9 cellular contexts compared by ENCODE assay signal in genomic region chrX:134753185-134754008, GRCh38. TPM values are rescaled to one million over a fixed set of nuclear protein-coding genes. Genes with fewer than 3 reads are reported as not detected.
A peak's percentile ranks its signal among the peaks of the same experiment; 100 is the strongest.
DNase-seq lines count a peak whose midpoint lies in the region; ATAC-seq, FAIRE-seq and TF ChIP-seq lines count a peak whose summit lies in the region.
"Had no signal": no experiment of that assay in that cellular context is flagged by ENCODE, and none has a peak within 500 bp of the region (broad histone marks: within the 10 kb centered on the region; RNA-seq: fewer than 3 reads in every experiment).

No MANE protein-coding gene starts in this region.

- H3K4me3 ChIP-seq in IMR-90 (ENCODE audit: insufficient read depth, low read depth, low read length) (no peak overlapping the region), WERI-Rb-1 (ENCODE audit: low read depth, low read length) (peak overlapping the region; percentile 29), kidney epithelial cell (ENCODE audit: low read depth, low read length) (no peak overlapping the region)

- BruUV-seq in IMR-90 (replicated peaks; lab: Mats Ljungman, UMichigan), result no TSS peak

- H3K9ac ChIP-seq in IMR-90 (ENCODE audit: low read depth, low read length), result peak overlapping the region; percentile 45; the same call in 1 of the 2 replicates

- no peak overlapping the region for H2BK15ac ChIP-seq in IMR-90 (ENCODE audit: low read depth, low read length)

- peak overlapping the region; percentile 47; the same call in 1 of the 2 replicates for H3K56ac ChIP-seq in IMR-90 (ENCODE audit: extremely low read depth, insufficient read depth, low read length)

- peak overlapping the region; percentile 18; the same call in 1 of the 2 replicates for H3K14ac ChIP-seq in IMR-90 (replicated peaks; ENCODE audit: low read depth, low read length)

- H2BK5ac ChIP-seq in IMR-90 (ENCODE audit: low read depth, low read length, poor library complexity, severe bottlenecking), result peak overlapping the region; percentile 56

- peak overlapping the region; percentile 81 for H4K91ac ChIP-seq in IMR-90 (ENCODE audit: insufficient read depth, low read depth, low read length)

- CTCF ChIA-PET in IMR-90 (lab: Yijun Ruan, JAX), result interaction anchor here (0.5 to 2.1 kb wide), 7 partner anchors 18 to 270 kb away, joined by 3 to 10 read pairs (median 4); no protein-coding TSS in a partner anchor

- peak overlapping the region; percentile 67; the same call in 1 of the 2 replicates for H3K18ac ChIP-seq in IMR-90 (ENCODE audit: low read depth, low read length)

- intact Hi-C loops in IMR-90 (cut with micrococcal nuclease), result loop anchor here (1.0 to 10.0 kb wide), 3 partner anchors 151 to 269 kb away; no protein-coding TSS in a partner anchor

- H4K8ac ChIP-seq in IMR-90 (ENCODE audit: low read depth in 2 of 2, low read length in 2 of 2), result peak overlapping the region; percentile 18 to 43; a peak in 1 of 4 replicates

- H2AK5ac ChIP-seq in IMR-90 (ENCODE audit: low read depth, low read length), result 0 out of 2 replicates have a peak overlapping the region, but pooled peaks have one; percentile 48

- peak overlapping the region; percentile 61 for H2BK120ac ChIP-seq in IMR-90 (ENCODE audit: low read depth, low read length)

- peak; percentile 34 for TF ChIP-seq CTCF in D721Med (IDR thresholded peaks at IDR 0.05; ENCODE audit: insufficient read depth, missing control alignments)
- peak; percentile 37 for TF ChIP-seq CTCF in IMR-90 (conservative IDR thresholded peaks at IDR 0.05; ENCODE audit: low read depth, low read length)
- TF ChIP-seq CTCF in WERI-Rb-1 (IDR thresholded peaks at IDR 0.05; ENCODE audit: low read depth, low read length), result peak; percentile 20; the same call in 1 of the 2 replicates
- peak; percentile 32 for TF ChIP-seq CTCF in kidney epithelial cell (IDR thresholded peaks at IDR 0.05; ENCODE audit: insufficient read depth, low read length, poor library complexity, severe bottlenecking)

- H3K36me3 ChIP-seq in IMR-90 (ENCODE audit: control insufficient read depth, insufficient read depth, low read length) (no peaks in the 10 kb centered on the region), WERI-Rb-1 (no peaks in the 10 kb centered on the region), kidney epithelial cell (ENCODE audit: control insufficient read depth, insufficient read depth, low read length) (no peaks in the 10 kb centered on the region)

- dilution Hi-C loops in IMR-90 (cut with HindIII; ENCODE audit: low sequenced_read_pairs, unreplicated experiment), result no loop called here

- H3K4ac ChIP-seq in IMR-90 (ENCODE audit: low read depth, low read length), result peak overlapping the region; percentile 8; the same call in 1 of the 2 replicates

- ATAC-seq in IMR-90 (ENCODE audit: low read depth) (peak; percentile 14; the same call in 1 of the 2 replicates), GM18870 (IDR thresholded peaks at IDR 0.05; ENCODE audit: unreplicated experiment) (no peak)
- ATAC-seq: activated T-helper 17 cell treated with anti-CD3 and anti-CD28 coated beads, Interleukin-2, amount 50 U/mL, for 72 hours had no signal

- DNase-seq in D721Med (ENCODE audit: insufficient read length, low spot score) (no peak), IMR-90 (peak; percentile 65), WERI-Rb-1 (peak; percentile 14), kidney epithelial cell (ENCODE audit: low read depth) (no peak), NCI-H2029 treated with DMSO at 0.1 percent for 48 hours (lab: John Stamatoyannopoulos, UW) (no peak), NOMO-1 (lab: John Stamatoyannopoulos, UW; ENCODE audit: unreplicated experiment in 2 of 2) (no peak)
- no peak for DNase-seq in NK-92 treated with Interleukin-12 subunit alpha and Interleukin-12 subunit beta, amount 100 ng/mL, for 24 hours (lab: John Stamatoyannopoulos, UW)

- peak; percentile 64 for TF ChIP-seq RAD21 in IMR-90 (IDR thresholded peaks at IDR 0.05; ENCODE audit: low read length)

- H3K27ac ChIP-seq in IMR-90 (ENCODE audit: insufficient read depth, low read length) (peak overlapping the region; percentile 73; the same call in 1 of the 2 replicates), WERI-Rb-1 (peak overlapping the region; percentile 60)

- H2AK9ac ChIP-seq in IMR-90 (replicated peaks; ENCODE audit: low read depth, low read length, poor library complexity), result no peak overlapping the region

- H4K20me1 ChIP-seq in IMR-90 (ENCODE audit: insufficient read depth, low read length), result no peaks in the 10 kb centered on the region

- no peak for TF ChIP-seq POLR2A in IMR-90 (IDR thresholded peaks at IDR 0.05; ENCODE audit: low read depth, low read length)

- no peak overlapping the region for H2AFZ ChIP-seq in IMR-90 (replicated peaks; ENCODE audit: low read length, poor library complexity)

- POLR2A ChIA-PET in IMR-90 (lab: Charles Lee; ENCODE audit: unreplicated experiment), result interaction anchor here (0.5 to 1.2 kb wide), 2 partner anchors 207 to 211 kb away, joined by 3 to 5 read pairs; no protein-coding TSS in a partner anchor

- in situ Hi-C loops in IMR-90 (cut with MboI; ENCODE audit: low sequenced_read_pairs), result loop anchor here (10.0 kb wide), 2 partner anchors 229 to 269 kb away; no protein-coding TSS in a partner anchor

- H2BK20ac ChIP-seq in IMR-90 (ENCODE audit: low read depth, low read length), result peak overlapping the region; percentile 85

- no peak overlapping the region for H4K5ac ChIP-seq in IMR-90 (ENCODE audit: low read depth, low read length)

- peak; percentile 84 for FAIRE-seq in D721Med (lab: Jason Lieb, UNC)

- peaks cover 4% of the 10 kb centered on the region for H3K4me1 ChIP-seq in IMR-90 (ENCODE audit: control insufficient read depth, insufficient read depth, low read length)

- no peaks in the 10 kb centered on the region for H3K9me3 ChIP-seq in IMR-90 (ENCODE audit: control insufficient read depth, insufficient read depth, low read length)
- H3K9me3 ChIP-seq in WERI-Rb-1 (ENCODE audit: severe bottlenecking), result no peaks in the 10 kb centered on the region

- H3K9me1 ChIP-seq in IMR-90 (ENCODE audit: insufficient read depth, low read length), result no peaks in the 10 kb centered on the region; the same call in 1 of the 2 replicates

- no peaks in the 10 kb centered on the region for H3K79me1 ChIP-seq in IMR-90 (ENCODE audit: low read depth in 1 of 2, low read length in 2 of 2)

- WGBS in IMR-90 (ENCODE audit: extremely low coverage in 2 of 2, insufficient read length in 1 of 2), 2 experiments, result 79% methylated on average over 2 of the region's 14 CpGs; no CpG with 5 or more reads in 1 of the 2 experiments

- peak overlapping the region; percentile 54; the same call in 1 of the 2 replicates for H3K4me2 ChIP-seq in IMR-90 (ENCODE audit: low read depth, low read length)

- H3K27me3 ChIP-seq in IMR-90 (ENCODE audit: control insufficient read depth, insufficient read depth, low read length), result no peaks in the 10 kb centered on the region
- no peaks in the 10 kb centered on the region for H3K27me3 ChIP-seq in WERI-Rb-1 (ENCODE audit: insufficient read depth, low read depth, severe bottlenecking)
- no peaks in the 10 kb centered on the region for H3K27me3 ChIP-seq in kidney epithelial cell (ENCODE audit: control insufficient read depth, insufficient read depth, low read length)

- peak overlapping the region; percentile 28; the same call in 1 of the 2 replicates for H3K23ac ChIP-seq in IMR-90 (ENCODE audit: low read depth, low read length)

TF ChIP-seq in IMR-90, 13 proteins besides CTCF, POLR2A, EP300 and RAD21:
- TF ChIP-seq MAZ (IDR thresholded peaks at IDR 0.05; ENCODE audit: borderline replicate concordance, low read depth, low read length) (no peak), NFE2L2 (IDR thresholded peaks at IDR 0.05; ENCODE audit: low read depth, low read length) (no peak), ELK1 (IDR thresholded peaks at IDR 0.05; ENCODE audit: borderline replicate concordance, low read depth, low read length) (no peak), USF2 (IDR thresholded peaks at IDR 0.05; ENCODE audit: low read depth, low read length) (no peak), CEBPB (IDR thresholded peaks at IDR 0.05; ENCODE audit: low read depth, low read length) (no peak), SMC3 (IDR thresholded peaks at IDR 0.05; ENCODE audit: low read depth, low read length) (peak; percentile 45)

RNA-seq across cellular contexts. Expression of gene PABIR2, which starts 43.6 kb away (rescaled TPM):
- total RNA-seq in IMR-90 (2012; rRNA removed), result 11.4 and 14.9 TPM in 2 replicates
- 19.6 and 27.9 TPM in 2 replicates for polyA plus RNA-seq in IMR-90 (2012; rRNA removed)
- polyA plus RNA-seq in IMR-90 (2012; cell fraction: cytosol; rRNA removed), result 3.8 and 5.3 TPM in 2 replicates
- polyA plus RNA-seq in IMR-90 (2012; cell fraction: nucleus; rRNA removed; ENCODE audit: low replicate concordance), result 14.1 and 107 TPM in 2 replicates
- total RNA-seq in kidney epithelial cell, result 7.9 and 12.9 TPM in 2 replicates

Comparison
In these comparisons a context has a peak if more than half of its experiments do, and no peak if none do; other contexts are left out.
1. DNase-seq: peak in IMR-90 (single experiment) and WERI-Rb-1 (single experiment); none in D721Med (single experiment), kidney epithelial cell (single experiment), NCI-H2029 treated with DMSO at 0.1 percent for 48 hours (single experiment), NOMO-1 (0 of 2) and NK-92 treated with Interleukin-12 subunit alpha and Interleukin-12 subunit beta, amount 100 ng/mL, for 24 hours (single experiment).
2. Peak in every context shown above with its lines, with median percentiles within 50 percentile points of each other: CTCF ChIP-seq.